In genomic region chr2:222835142-222835822, GRCh38 we compare ENCODE assay signal across 1 cellular context.
TF ChIP-seq lines count a peak whose summit lies in the region.

No MANE protein-coding gene starts in this region.

TF ChIP-seq in K562, 482 proteins besides CTCF, POLR2A, EP300 and RAD21 (continued from another document and continues in another):
- TF ChIP-seq RAD51 (IDR thresholded peaks at IDR 0.05; ENCODE audit: borderline replicate concordance, low read depth) (peak; percentile 81), XRCC5 (IDR thresholded peaks at IDR 0.05; ENCODE audit: low read depth, low read length) (no peak), ZFP91 (CRISPR knock-in tag; IDR thresholded peaks at IDR 0.05) (no peak), NCOA4 (IDR thresholded peaks at IDR 0.05; ENCODE audit: partially characterized antibody) (no peak), OTX1 (CRISPR knock-in tag; IDR thresholded peaks at IDR 0.05) (no peak), ZNF274 (IDR thresholded peaks at IDR 0.05; ENCODE audit: borderline replicate concordance, low read depth, low read length) (no peak), ZNF780A (CRISPR knock-in tag; IDR thresholded peaks at IDR 0.05) (no peak), ZNF586 (CRISPR knock-in tag; conservative IDR thresholded peaks at IDR 0.05) (no peak), USF1 (CRISPR knock-in tag; IDR thresholded peaks at IDR 0.05) (peak; percentile 76), RNF219 (CRISPR knock-in tag; IDR thresholded peaks at IDR 0.05) (no peak), ZKSCAN8 (CRISPR knock-in tag; IDR thresholded peaks at IDR 0.05) (no peak), SP1 (CRISPR knock-in tag; IDR thresholded peaks at IDR 0.05) (no peak), AFF4 (CRISPR knock-in tag; IDR thresholded peaks at IDR 0.05) (no peak), TOE1 (IDR thresholded peaks at IDR 0.05; ENCODE audit: borderline replicate concordance) (peak; percentile 75; the same call in 1 of the 2 replicates), TOE1 (CRISPR knock-in tag; IDR thresholded peaks at IDR 0.05; ENCODE audit: borderline replicate concordance, low read depth) (no peak), PATZ1 (CRISPR knock-in tag; IDR thresholded peaks at IDR 0.05; ENCODE audit: borderline replicate concordance) (no peak), COPS2 (conservative IDR thresholded peaks at IDR 0.05) (no peak), ZNF717 (CRISPR knock-in tag; IDR thresholded peaks at IDR 0.05) (no peak), FOXK2 (conservative IDR thresholded peaks at IDR 0.05 in 1 of 2, IDR thresholded peaks at IDR 0.05 in 1 of 2; ENCODE audit: low read depth in 2 of 2) (no peak), TFE3 (CRISPR knock-in tag; IDR thresholded peaks at IDR 0.05) (peak; percentile 85), KLF10 (CRISPR knock-in tag; IDR thresholded peaks at IDR 0.05) (no peak), SRSF1 (IDR thresholded peaks at IDR 0.05; ENCODE audit: low read depth, low read length) (no peak), L3MBTL2 (IDR thresholded peaks at IDR 0.05) (peak; percentile 87), ZC3H11A (IDR thresholded peaks at IDR 0.05; ENCODE audit: low read depth, low read length) (no peak), E2F8 (IDR thresholded peaks at IDR 0.05; ENCODE audit: low read depth, partially characterized antibody) (no peak), ETS2 (tag; IDR thresholded peaks at IDR 0.05; ENCODE audit: borderline replicate concordance, poor library complexity, severe bottlenecking) (no peak), MGA (IDR thresholded peaks at IDR 0.05) (peak; percentile 69)
